15 cellular contexts compared by ENCODE assay signal in genomic region chr17:76442341-76443338, GRCh38. TPM values are rescaled to one million over a fixed set of nuclear protein-coding genes. Genes with fewer than 3 reads are reported as not detected.
DNase-seq lines count a peak whose midpoint lies in the region; ATAC-seq, FAIRE-seq and TF ChIP-seq lines count a peak whose summit lies in the region.
"Had no signal": no experiment of that assay in that cellular context is flagged by ENCODE, and none has a peak within 500 bp of the region (broad histone marks: within the 10 kb centered on the region; RNA-seq: fewer than 3 reads in every experiment).

No MANE protein-coding gene starts in this region.

- no peaks in the 10 kb centered on the region for H3K9me3 ChIP-seq in BLaER1 treated with 17β-estradiol and CSF1 and Interleukin-3, amounts not matched to agents 10 nM and 100 nM (replicated peaks in 1 of 11)
- H3K9me3 ChIP-seq: SJCRH30 had no signal

- no peak for DNase-seq in GM12891 (ENCODE audit: insufficient read length, low spot score)
- DNase-seq in T-helper 2 cell treated with Interferon-gamma antibody and Interleukin-4, amounts not matched to agents 5 μg/mL and 100 μg/mL, for 36 hours (ENCODE audit: low spot score), result no peak
- peak; percentile 56 for DNase-seq in fibroblast of villous mesenchyme (ENCODE audit: low read depth)
- DNase-seq in mesenteric fat pad (ENCODE audit: low spot score), result no peak
- DNase-seq in HEK293T (ENCODE audit: extremely low spot score), result no peak
- DNase-seq: activated T-cell treated with anti-CD3 and anti-CD28 coated beads, Interleukin-2, amount 50 U/mL, for 48 hours; CD4-positive, alpha-beta T cell; effector CD8-positive, alpha-beta T cell; KG1; left ventricle myocardium superior; NCI-H2081; SJCRH30 had no signal

- TF ChIP-seq CTCF in fibroblast of villous mesenchyme (IDR thresholded peaks at IDR 0.05; ENCODE audit: insufficient read depth, low read depth, low read length), result no peak

- no peaks in the 10 kb centered on the region for H3K9me3 Mint-ChIP-seq in T-helper 2 cell treated with Interferon-gamma antibody and Interleukin-4, amounts not matched to agents 5 μg/mL and 100 μg/mL, for 36 hours
- H3K9me3 Mint-ChIP-seq: CD4-positive, alpha-beta T cell had no signal

- H3K4me3 Mint-ChIP-seq in T-helper 2 cell treated with Interferon-gamma antibody and Interleukin-4, amounts not matched to agents 5 μg/mL and 100 μg/mL, for 36 hours, result peak overlapping the region; percentile 61
- H3K4me3 Mint-ChIP-seq: CD4-positive, alpha-beta T cell had no signal

- H3K4me1 ChIP-seq in BLaER1 treated with 17β-estradiol and CSF1 and Interleukin-3, amounts not matched to agents 10 nM and 100 nM, result peaks cover 52 to 82% (median 66%) of the 10 kb centered on the region in 10 experiments

- POLR2A ChIA-PET in HEK293T (lab: Yijun Ruan, JAX), result interaction anchor here (0.9 kb wide), 1 partner anchor 26 kb away, joined by 3 read pairs; no protein-coding TSS in a partner anchor

- no peak overlapping the region for H3K4me3 ChIP-seq in BLaER1 treated with 17β-estradiol and CSF1 and Interleukin-3, amounts not matched to agents 10 nM and 100 nM
- no peak overlapping the region for H3K4me3 ChIP-seq in fibroblast of villous mesenchyme (ENCODE audit: low read depth, low read length)
- H3K4me3 ChIP-seq: SJCRH30 had no signal

- no peak for TF ChIP-seq POLR2A in GM12891 (IDR thresholded peaks at IDR 0.05; ENCODE audit: low read depth, low read length)

- peak overlapping the region; percentile 28 to 67 (median 56); a peak in 21 of 22 replicates for H3K4me2 ChIP-seq in BLaER1 treated with 17β-estradiol and CSF1 and Interleukin-3, amounts not matched to agents 10 nM and 100 nM

- peak overlapping the region in 4 of 11 experiments; percentile 9 to 25 (median 22); a peak in 2 of 22 replicates for H3K9ac ChIP-seq in BLaER1 treated with 17β-estradiol and CSF1 and Interleukin-3, amounts not matched to agents 10 nM and 100 nM

- peak overlapping the region in 9 of 11 experiments; percentile 0 to 63 (median 40); a peak in 12 of 22 replicates for H3K27ac ChIP-seq in BLaER1 treated with 17β-estradiol and CSF1 and Interleukin-3, amounts not matched to agents 10 nM and 100 nM
- H3K27ac ChIP-seq: SJCRH30 had no signal

- CTCF ChIA-PET in HEK293T (lab: Yijun Ruan, JAX), result interaction anchor here (0.6 kb wide), 1 partner anchor 11 kb away, joined by 3 read pairs; no protein-coding TSS in a partner anchor

- no peaks in the 10 kb centered on the region for H3K27me3 Mint-ChIP-seq in T-helper 2 cell treated with Interferon-gamma antibody and Interleukin-4, amounts not matched to agents 5 μg/mL and 100 μg/mL, for 36 hours (ENCODE audit: low read depth)
- H3K27me3 Mint-ChIP-seq: CD4-positive, alpha-beta T cell had no signal

- ATAC-seq in HG02571 (IDR thresholded peaks at IDR 0.05; ENCODE audit: unreplicated experiment) (no peak), HG03342 (IDR thresholded peaks at IDR 0.05; ENCODE audit: unreplicated experiment) (no peak)
- ATAC-seq: left ventricle myocardium superior had no signal

- H3K27ac Mint-ChIP-seq in T-helper 2 cell treated with Interferon-gamma antibody and Interleukin-4, amounts not matched to agents 5 μg/mL and 100 μg/mL, for 36 hours, result peak overlapping the region; percentile 84
- H3K27ac Mint-ChIP-seq: CD4-positive, alpha-beta T cell had no signal

- H3K4me1 Mint-ChIP-seq in T-helper 2 cell treated with Interferon-gamma antibody and Interleukin-4, amounts not matched to agents 5 μg/mL and 100 μg/mL, for 36 hours (ENCODE audit: low read depth), result peaks cover 49% of the 10 kb centered on the region

- H4K20me1 ChIP-seq in BLaER1 treated with 17β-estradiol and CSF1 and Interleukin-3, amounts not matched to agents 10 nM and 100 nM, result peaks cover 91 to 100% (median 99%) of the 10 kb centered on the region in 11 experiments

- peaks cover 0 to 37% (median 6%) of the 10 kb centered on the region in 11 experiments; a peak in 7 of 22 replicates for H3K36me3 ChIP-seq in BLaER1 treated with 17β-estradiol and CSF1 and Interleukin-3, amounts not matched to agents 10 nM and 100 nM
- H3K36me3 ChIP-seq: SJCRH30 had no signal

- peak; percentile 81 for FAIRE-seq in GM12891 (lab: Jason Lieb, UNC)

- H3K36me3 Mint-ChIP-seq in T-helper 2 cell treated with Interferon-gamma antibody and Interleukin-4, amounts not matched to agents 5 μg/mL and 100 μg/mL, for 36 hours (ENCODE audit: low read depth), result peaks cover 6% of the 10 kb centered on the region

- H3K27me3 ChIP-seq in BLaER1 treated with 17β-estradiol and CSF1 and Interleukin-3, amounts not matched to agents 10 nM and 100 nM, result no peaks in the 10 kb centered on the region
- H3K27me3 ChIP-seq: SJCRH30 had no signal

TF ChIP-seq in GM12891, 5 proteins besides CTCF, POLR2A, EP300 and RAD21:
- no peak for TF ChIP-seq TAF1 (IDR thresholded peaks at IDR 0.05; ENCODE audit: low read depth, low read length)
TF ChIP-seq in GM12891: peak in this region for 0.

TF ChIP-seq in HEK293T, 16 proteins besides CTCF, POLR2A, EP300 and RAD21:
- TF ChIP-seq ELF4 (IDR thresholded peaks at IDR 0.05) (no peak), SP1 (IDR thresholded peaks at IDR 0.05) (no peak), TARDBP (IDR thresholded peaks at IDR 0.05) (no peak), L3MBTL2 (conservative IDR thresholded peaks at IDR 0.05) (no peak), ARNT (IDR thresholded peaks at IDR 0.05) (no peak), FOXA1 (IDR thresholded peaks at IDR 0.05) (no peak)

RNA-seq across cellular contexts. Expression of gene UBE2O, which starts 10.3 kb away (rescaled TPM):
- polyA plus RNA-seq in GM12891 (2012; ENCODE audit: low read depth, missing spikeins), result 14.6 TPM
- total RNA-seq in fibroblast of villous mesenchyme (17.4 and 25.9 TPM in 2 replicates), mesenteric fat pad (20.4 TPM)

RNA-seq across cellular contexts. Expression of gene AANAT, which starts 24.8 kb away (rescaled TPM):
- polyA plus RNA-seq in GM12891 (2012; ENCODE audit: low read depth, missing spikeins), result 0.13 TPM
- total RNA-seq in fibroblast of villous mesenchyme, result not detected in 2 replicates
- total RNA-seq in mesenteric fat pad, result not detected
- total RNA-seq: left ventricle myocardium superior had no signal

RNA-seq across cellular contexts. Expression of gene SPHK1, which starts 58.2 kb away (rescaled TPM):
- 0.27 TPM for polyA plus RNA-seq in GM12891 (2012; ENCODE audit: low read depth, missing spikeins)
- total RNA-seq in fibroblast of villous mesenchyme, result 47.5 and 121 TPM in 2 replicates
- total RNA-seq in mesenteric fat pad, result 26.5 TPM

RNA-seq across cellular contexts. Expression of gene RHBDF2, which starts 58.6 kb away (rescaled TPM):
- 11.8 TPM for polyA plus RNA-seq in GM12891 (2012; ENCODE audit: low read depth, missing spikeins)
- 13.4 and 14.2 TPM in 2 replicates for total RNA-seq in fibroblast of villous mesenchyme
- total RNA-seq in mesenteric fat pad, result 52.7 TPM
